28 cellular contexts compared by ENCODE assay signal in the genomic region with DNA sequence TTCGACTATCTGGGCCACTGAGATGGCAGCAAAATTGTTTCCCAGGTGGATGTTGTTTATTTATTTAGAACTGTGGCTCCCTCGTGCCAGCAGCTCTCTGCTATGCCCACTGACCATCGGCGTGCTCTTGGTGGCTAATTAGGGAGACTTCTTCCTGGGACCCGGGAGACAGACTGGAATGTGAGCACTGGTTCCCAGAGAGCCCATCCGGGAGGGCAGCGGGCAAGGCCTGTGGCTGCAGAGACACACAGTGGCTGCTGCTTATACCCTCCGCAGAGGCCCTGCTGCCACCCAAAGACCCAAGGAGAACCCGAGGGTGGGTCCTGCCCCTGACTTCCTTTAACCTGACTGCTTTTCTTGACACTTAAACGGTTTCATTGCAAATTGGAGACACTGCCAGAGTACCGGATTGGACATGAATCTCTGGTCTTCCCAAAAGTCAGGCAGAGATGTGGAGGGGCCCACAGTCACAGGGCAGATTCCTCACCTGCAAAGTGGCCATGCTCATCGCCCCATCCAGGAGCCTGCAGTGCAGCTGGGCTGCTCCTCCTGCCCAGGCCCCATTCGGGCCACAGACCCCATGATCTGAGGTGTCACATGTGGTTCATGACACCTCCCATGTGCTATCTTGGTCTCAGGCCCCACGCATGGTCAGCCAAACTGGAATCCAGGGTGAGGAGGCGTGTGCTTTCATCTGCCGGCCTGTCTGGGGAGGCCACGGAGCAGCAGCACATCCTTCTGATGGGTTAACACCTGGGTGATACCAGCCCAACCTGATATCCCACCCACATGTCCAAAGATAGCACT. TPM values are rescaled to one million over a fixed set of nuclear protein-coding genes. Genes with fewer than 3 reads are reported as not detected.
DNase-seq lines count a peak whose midpoint lies in the region; ATAC-seq, FAIRE-seq and TF ChIP-seq lines count a peak whose summit lies in the region.
"Had no signal": no experiment of that assay in that cellular context is flagged by ENCODE, and none has a peak within 500 bp of the region (broad histone marks: within the 10 kb centered on the region; RNA-seq: fewer than 3 reads in every experiment).

No MANE protein-coding gene starts in this region.

- H3K4me2 ChIP-seq in K562 (ENCODE audit: insufficient read depth, low read length), result no peak overlapping the region; the same call in 1 of the 2 replicates

- H3K4me3 ChIP-seq in K562, result no peak overlapping the region
- no peak overlapping the region for H3K4me3 ChIP-seq in naive thymus-derived CD4-positive, alpha-beta T cell (ENCODE audit: low read length)

- H2AFZ ChIP-seq in K562 (ENCODE audit: low read depth, low read length), result no peak overlapping the region

- no TSS peak for BruUV-seq in K562 (replicated peaks; lab: Mats Ljungman, UMichigan)
- BruUV-seq in Calu3 (replicated peaks; lab: Mats Ljungman, UMichigan), result no TSS peak

- H3K27ac Mint-ChIP-seq in activated naive CD4-positive, alpha-beta T cell treated with anti-CD3 and anti-CD28 coated beads, Interleukin-2, amount 10 ng/mL, durations not matched to agents 7 days and 5 days, result peak overlapping the region; percentile 67
- H3K27ac Mint-ChIP-seq in naive thymus-derived CD4-positive, alpha-beta T cell, result peak overlapping the region in 5 of 9 donors; percentile 20 to 81 (median 49)
- no peak overlapping the region for H3K27ac Mint-ChIP-seq in activated CD4-positive, alpha-beta T cell treated with anti-CD3 and anti-CD28 coated beads for 36 hours
- no peak overlapping the region for H3K27ac Mint-ChIP-seq in Calu3 (ENCODE audit: unreplicated experiment)
- H3K27ac Mint-ChIP-seq: activated CD8-positive, alpha-beta T cell treated with anti-CD3 and anti-CD28 coated beads for 36 hours; activated naive CD4-positive, alpha-beta T cell treated with anti-CD3 and anti-CD28 coated beads for 36 hours had no signal

- no peak for TF ChIP-seq RAD21 in K562 (CRISPR knock-in tag; conservative IDR thresholded peaks at IDR 0.05 in 1 of 2, IDR thresholded peaks at IDR 0.05 in 1 of 2)

- no peak for TF ChIP-seq POLR2A in K562 (conservative IDR thresholded peaks at IDR 0.05)

- H3K9me1 ChIP-seq in K562 (ENCODE audit: control insufficient read depth, insufficient read depth, low read length), result no peaks in the 10 kb centered on the region

- CTCF ChIA-PET in activated naive CD4-positive, alpha-beta T cell treated with anti-CD3 and anti-CD28 coated beads, Interleukin-2, amount 10 ng/mL, durations not matched to agents 7 days and 5 days (lab: Charles Lee), result interaction anchor here (4.5 to 11.4 kb wide), 2 partner anchors 9 to 49 kb away, joined by 38 to 465 read pairs; no protein-coding TSS in a partner anchor
- CTCF ChIA-PET in K562 (lab: Yijun Ruan, JAX; ENCODE audit: low intra/inter-chr PET ratio) (interaction anchor here (1.4 kb wide), 1 partner anchor 49 kb away, joined by 3 read pairs; no protein-coding TSS in a partner anchor), Calu3 (lab: Charles Lee) (interaction anchor here (1.8 kb wide), 1 partner anchor 10 kb away, joined by 6 read pairs; no protein-coding TSS in a partner anchor)
- CTCF ChIA-PET in naive thymus-derived CD4-positive, alpha-beta T cell (lab: Charles Lee), result interaction anchor here (0.8 to 2.6 kb wide), 4 partner anchors 10 to 51 kb away, joined by 3 to 17 read pairs (median 6); no protein-coding TSS in a partner anchor
- CTCF ChIA-PET in activated CD4-positive, alpha-beta T cell treated with anti-CD3 and anti-CD28 coated beads for 36 hours (lab: Charles Lee), result interaction anchor here (1.0 to 6.0 kb wide), 10 partner anchors 8 to 54 kb away, joined by 3 to 40 read pairs (median 6); no protein-coding TSS in a partner anchor

- TF ChIP-seq CTCF in K562 (IDR thresholded peaks at IDR 0.05 in 2 of 3, conservative IDR thresholded peaks at IDR 0.05 in 1 of 3; ENCODE audit: insufficient read depth in 2 of 3, low read depth in 1 of 3, low read length in 3 of 3) (no peak), Calu3 (IDR thresholded peaks at IDR 0.05; ENCODE audit: unreplicated experiment) (no peak)

- FAIRE-seq in K562 (lab: Jason Lieb, UNC), result no peak
- FAIRE-seq: astrocyte had no signal

- no peaks in the 10 kb centered on the region for H3K9me3 ChIP-seq in K562 (replicated peaks; ENCODE audit: control insufficient read depth, insufficient read depth, low read depth, low read length)
- no peaks in the 10 kb centered on the region for H3K9me3 ChIP-seq in naive thymus-derived CD4-positive, alpha-beta T cell (ENCODE audit: control insufficient read depth in 2 of 3, low read length in 3 of 3)
- H3K9me3 ChIP-seq: neutrophil had no signal

- DNase-seq in activated naive CD4-positive, alpha-beta T cell treated with anti-CD3 and anti-CD28 coated beads, Interleukin-2, amount 10 ng/mL, durations not matched to agents 7 days and 5 days, result no peak
- DNase-seq in activated naive CD4-positive, alpha-beta T cell treated with anti-CD3 and anti-CD28 coated beads, Interleukin-2, amount 50 U/mL, for 16 hours, result no peak
- DNase-seq in K562 (ENCODE audit: extremely low read depth in 1 of 4, low spot score in 3 of 4) (no peak), substantia nigra (lab: John Stamatoyannopoulos, UW) (no peak), Calu3 (no peak), foreskin melanocyte (no peak)
- no peak for DNase-seq in naive thymus-derived CD4-positive, alpha-beta T cell
- DNase-seq in activated CD4-positive, alpha-beta T cell treated with anti-CD3 and anti-CD28 coated beads for 36 hours, result no peak
- DNase-seq: activated CD8-positive, alpha-beta T cell treated with anti-CD3 and anti-CD28 coated beads for 36 hours; activated naive CD4-positive, alpha-beta T cell treated with anti-CD3 and anti-CD28 coated beads for 36 hours; activated T-cell treated with anti-CD3 and anti-CD28 coated beads, Interleukin-2, amount 50 U/mL, for 4 hours; C1 segment of cervical spinal cord; effector memory CD8-positive, alpha-beta T cell; GF-D8; H9; kidney glomerular epithelial cell; NCI-H187 treated with DMSO at 0.1 percent for 48 hours; NCI-H2227 treated with DMSO at 0.1 percent for 48 hours; OCI-M1; SIG-M5; T-helper 1 cell had no signal

- H3K36me3 ChIP-seq in K562 (ENCODE audit: control insufficient read depth, insufficient read depth, low read length), result peaks cover 40% of the 10 kb centered on the region
- H3K36me3 ChIP-seq in naive thymus-derived CD4-positive, alpha-beta T cell (ENCODE audit: control insufficient read depth in 2 of 3, insufficient read depth in 3 of 3, low read length in 3 of 3), result peaks cover 1 to 56% (median 9%) of the 10 kb centered on the region in 3 experiments

- no peak; the same call in 2 of the 3 replicates for ATAC-seq in K562
- no peak for ATAC-seq in naive thymus-derived CD4-positive, alpha-beta T cell
- ATAC-seq in activated CD4-positive, alpha-beta T cell treated with anti-CD3 and anti-CD28 coated beads for 36 hours, result no peak
- ATAC-seq: activated CD8-positive, alpha-beta T cell treated with anti-CD3 and anti-CD28 coated beads for 36 hours; activated T-cell treated with anti-CD3 and anti-CD28 coated beads, Interleukin-2, amount 50 U/mL, for 4 hours; effector memory CD8-positive, alpha-beta T cell had no signal

- H3K9ac ChIP-seq in K562 (ENCODE audit: insufficient read depth in 1 of 2, low read depth in 2 of 2, low read length in 2 of 2), result peak overlapping the region; percentile 47 to 85; a peak in 3 of 4 replicates

- H3K27ac ChIP-seq in K562 (ENCODE audit: extremely low read depth, low read depth, low read length), result peak overlapping the region; percentile 72; the same call in 2 of the 3 replicates
- no peak overlapping the region for H3K27ac ChIP-seq in naive thymus-derived CD4-positive, alpha-beta T cell (ENCODE audit: low read depth, low read length)
- H3K27ac ChIP-seq in substantia nigra (ENCODE audit: low read depth, low read length, poor library complexity, severe bottlenecking), result peak overlapping the region; percentile 70
- H3K27ac ChIP-seq: neutrophil had no signal

- no peaks in the 10 kb centered on the region; the same call in 2 of the 3 replicates for H3K79me2 ChIP-seq in K562 (ENCODE audit: control insufficient read depth, insufficient read depth, low read length)

- peaks cover 68 to 69% of the 10 kb centered on the region in 2 experiments for H3K4me1 ChIP-seq in K562 (replicated peaks in 1 of 2; ENCODE audit: control insufficient read depth in 2 of 2, insufficient read depth in 2 of 2, low read length in 2 of 2)
- peaks cover 4 to 10% of the 10 kb centered on the region in 2 donors for H3K4me1 ChIP-seq in naive thymus-derived CD4-positive, alpha-beta T cell (ENCODE audit: control insufficient read depth in 2 of 2, insufficient read depth in 2 of 2, low read length in 2 of 2)

- H3K4me1 Mint-ChIP-seq in activated naive CD4-positive, alpha-beta T cell treated with anti-CD3 and anti-CD28 coated beads, Interleukin-2, amount 10 ng/mL, durations not matched to agents 7 days and 5 days, result peaks cover 3% of the 10 kb centered on the region
- H3K4me1 Mint-ChIP-seq in naive thymus-derived CD4-positive, alpha-beta T cell, result peaks cover 8 to 39% (median 26%) of the 10 kb centered on the region in 7 donors
- peaks cover 12% of the 10 kb centered on the region for H3K4me1 Mint-ChIP-seq in activated CD4-positive, alpha-beta T cell treated with anti-CD3 and anti-CD28 coated beads for 36 hours
- H3K4me1 Mint-ChIP-seq in Calu3 (ENCODE audit: low read depth, unreplicated experiment), result no peaks in the 10 kb centered on the region

- H3K4me3 Mint-ChIP-seq in activated naive CD4-positive, alpha-beta T cell treated with anti-CD3 and anti-CD28 coated beads, Interleukin-2, amount 10 ng/mL, durations not matched to agents 7 days and 5 days, result no peak overlapping the region
- H3K4me3 Mint-ChIP-seq in naive thymus-derived CD4-positive, alpha-beta T cell, result no peak overlapping the region
- H3K4me3 Mint-ChIP-seq in activated CD4-positive, alpha-beta T cell treated with anti-CD3 and anti-CD28 coated beads for 36 hours, result no peak overlapping the region
- H3K4me3 Mint-ChIP-seq in Calu3 (ENCODE audit: low read depth, unreplicated experiment), result no peak overlapping the region
- H3K4me3 Mint-ChIP-seq: activated CD8-positive, alpha-beta T cell treated with anti-CD3 and anti-CD28 coated beads for 36 hours; activated naive CD4-positive, alpha-beta T cell treated with anti-CD3 and anti-CD28 coated beads for 36 hours; activated T-cell treated with anti-CD3 and anti-CD28 coated beads, Interleukin-2, amount 50 U/mL, for 4 hours; effector memory CD8-positive, alpha-beta T cell; H9 had no signal

- H3K27me3 Mint-ChIP-seq in activated naive CD4-positive, alpha-beta T cell treated with anti-CD3 and anti-CD28 coated beads, Interleukin-2, amount 10 ng/mL, durations not matched to agents 7 days and 5 days, result peaks cover 3% of the 10 kb centered on the region
- no peaks in the 10 kb centered on the region for H3K27me3 Mint-ChIP-seq in naive thymus-derived CD4-positive, alpha-beta T cell
- no peaks in the 10 kb centered on the region for H3K27me3 Mint-ChIP-seq in activated CD4-positive, alpha-beta T cell treated with anti-CD3 and anti-CD28 coated beads for 36 hours
- H3K27me3 Mint-ChIP-seq in Calu3 (ENCODE audit: unreplicated experiment), result peaks cover 18% of the 10 kb centered on the region
- H3K27me3 Mint-ChIP-seq: activated CD8-positive, alpha-beta T cell treated with anti-CD3 and anti-CD28 coated beads for 36 hours; effector memory CD8-positive, alpha-beta T cell had no signal

- peaks cover 18% of the 10 kb centered on the region for H3K36me3 Mint-ChIP-seq in activated naive CD4-positive, alpha-beta T cell treated with anti-CD3 and anti-CD28 coated beads, Interleukin-2, amount 10 ng/mL, durations not matched to agents 7 days and 5 days
- peaks cover 0 to 15% (median 5%) of the 10 kb centered on the region in 5 donors for H3K36me3 Mint-ChIP-seq in naive thymus-derived CD4-positive, alpha-beta T cell
- H3K36me3 Mint-ChIP-seq in activated CD4-positive, alpha-beta T cell treated with anti-CD3 and anti-CD28 coated beads for 36 hours (ENCODE audit: low read depth), result peaks cover 14% of the 10 kb centered on the region
- peaks cover 9% of the 10 kb centered on the region for H3K36me3 Mint-ChIP-seq in Calu3 (ENCODE audit: insufficient read depth, unreplicated experiment)

- in situ Hi-C loops in K562 (cut with MboI), result no loop called here

- intact Hi-C loops in K562 (cut with micrococcal nuclease), result no loop called here
- intact Hi-C loops in naive thymus-derived CD4-positive, alpha-beta T cell (cut with micrococcal nuclease), result no loop called here
- intact Hi-C loops in activated CD4-positive, alpha-beta T cell treated with anti-CD3 and anti-CD28 coated beads for 36 hours (cut with DNase I, micrococcal nuclease), result no loop called here
- intact Hi-C loops in Calu3 (cut with micrococcal nuclease; ENCODE audit: unreplicated experiment), result no loop called here

- no peaks in the 10 kb centered on the region for H4K20me1 ChIP-seq in K562 (replicated peaks; ENCODE audit: control insufficient read depth, insufficient read depth, low read length)

- TF ChIP-seq EP300 in K562 (IDR thresholded peaks at IDR 0.05; ENCODE audit: low read length), result no peak

- POLR2A ChIA-PET in K562 (lab: Yijun Ruan, JAX), result interaction anchor here (0.7 to 8.0 kb wide), 6 partner anchors 9 to 223 kb away, joined by 3 to 74 read pairs (median 15); partner anchors contain the start of genes LAPTM5 and SDC3
- POLR2A ChIA-PET in naive thymus-derived CD4-positive, alpha-beta T cell (lab: Charles Lee), result interaction anchor here (0.7 to 42.4 kb wide), 3 partner anchors 9 to 51 kb away, joined by 3 to 1281 read pairs (median 30); partner anchors contain the start of gene LAPTM5
- POLR2A ChIA-PET in activated CD4-positive, alpha-beta T cell treated with anti-CD3 and anti-CD28 coated beads for 36 hours (lab: Charles Lee), result interaction anchor here (0.8 to 1.8 kb wide), 3 partner anchors 9 to 51 kb away, joined by 3 to 5 read pairs (median 3); no protein-coding TSS in a partner anchor

- no peaks in the 10 kb centered on the region for H3K9me3 Mint-ChIP-seq in activated naive CD4-positive, alpha-beta T cell treated with anti-CD3 and anti-CD28 coated beads, Interleukin-2, amount 10 ng/mL, durations not matched to agents 7 days and 5 days
- H3K9me3 Mint-ChIP-seq in naive thymus-derived CD4-positive, alpha-beta T cell, result no peaks in the 10 kb centered on the region
- no peaks in the 10 kb centered on the region for H3K9me3 Mint-ChIP-seq in activated CD4-positive, alpha-beta T cell treated with anti-CD3 and anti-CD28 coated beads for 36 hours (ENCODE audit: low read depth)
- no peaks in the 10 kb centered on the region for H3K9me3 Mint-ChIP-seq in Calu3 (ENCODE audit: low read depth, unreplicated experiment)
- H3K9me3 Mint-ChIP-seq: activated CD8-positive, alpha-beta T cell treated with anti-CD3 and anti-CD28 coated beads for 36 hours; activated naive CD4-positive, alpha-beta T cell treated with anti-CD3 and anti-CD28 coated beads for 36 hours; activated T-cell treated with anti-CD3 and anti-CD28 coated beads, Interleukin-2, amount 50 U/mL, for 4 hours; effector memory CD8-positive, alpha-beta T cell; H9 had no signal

- no peaks in the 10 kb centered on the region for H3K27me3 ChIP-seq in K562 (ENCODE audit: control insufficient read depth in 2 of 2, insufficient read depth in 2 of 2, low read length in 2 of 2)
- no peaks in the 10 kb centered on the region for H3K27me3 ChIP-seq in naive thymus-derived CD4-positive, alpha-beta T cell (ENCODE audit: control insufficient read depth in 2 of 2, insufficient read depth in 2 of 2, low read length in 2 of 2)
- H3K27me3 ChIP-seq: neutrophil had no signal

- 66% methylated on average over 17 of the region's 17 CpGs for WGBS in K562 (ENCODE audit: insufficient coverage, low coverage, missing lambda C conversion rate)

RNA-seq across cellular contexts. Expression of gene MATN1, which starts 5.7 kb away (rescaled TPM):
- 2.0 and 5.9 TPM in 2 replicates for total RNA-seq in K562 (2011; cell fraction: chromatin; rRNA removed; ENCODE audit: low replicate concordance)
- 4.5 and 5.4 TPM in 2 replicates for total RNA-seq in K562 (2011; cell fraction: nucleolus; rRNA removed)
- total RNA-seq in K562 (2011; cell fraction: nucleoplasm; rRNA removed), result 2.7 and 4.0 TPM in 2 replicates
- total RNA-seq in K562 (2014; rRNA removed) (1.8 and 1.9 TPM in 2 replicates), K562 (2014; rRNA removed; fragmentation: Illumina TruSeq; extraction: Trizol) (0.45 and 0.51 TPM in 2 replicates), K562 (2015; rRNA removed; fragmentation: Illumina TruSeq; extraction: Trizol) (0.79 and 1.2 TPM in 2 replicates), K562 (2021) (1.8 and 2.3 TPM in 2 replicates), Calu3 (2022) (not detected in 2 replicates)
- polyA plus RNA-seq in K562 (2011; rRNA removed) (0.89 and 1.5 TPM in 2 replicates), K562 (2014; fragmentation: Illumina TruSeq; extraction: Trizol) (1.1 and 1.6 TPM in 2 replicates), K562 (2014; fragmentation: Nextera tagmentation; extraction: Ambion mirVana) (under 1 TPM; 0.10 to 0.18 TPM), K562 (2014; rRNA removed) (1.6 and 3.6 TPM in 2 replicates)
- 0.78 and 2.4 TPM in 2 replicates for polyA plus RNA-seq in K562 (2011; cell fraction: cytosol; rRNA removed)
- 3.5 and 9.8 TPM in 2 replicates for polyA plus RNA-seq in K562 (2011; cell fraction: nucleus; rRNA removed)
- 1.9 and 2.4 TPM in 2 replicates for polyA plus RNA-seq in K562 (2012)
- polyA minus RNA-seq in K562 (2011; rRNA and poly(A)+ RNA removed), result 0.48 and 0.88 TPM in 2 replicates
- polyA minus RNA-seq in K562 (2011; cell fraction: cytosol; rRNA and poly(A)+ RNA removed), result 1.4 and 1.6 TPM in 2 replicates
- 1.4 and 3.4 TPM in 2 replicates for polyA minus RNA-seq in K562 (2011; cell fraction: nucleus; rRNA and poly(A)+ RNA removed)
- 1 to 10 TPM in 2 of 5 experiments, under 1 TPM in 3; 0.08 to 3.6 (median 0.22) TPM for total RNA-seq in naive thymus-derived CD4-positive, alpha-beta T cell
- not detected for polyA plus RNA-seq in naive thymus-derived CD4-positive, alpha-beta T cell
- under 1 TPM; 0.32 to 0.43 TPM for total RNA-seq in activated CD4-positive, alpha-beta T cell treated with anti-CD3 and anti-CD28 coated beads for 36 hours
- total RNA-seq: A172, H9, HT-29, mesenteric fat pad, renal cortical epithelial cell had no signal

RNA-seq across cellular contexts. Expression of gene LAPTM5, which starts 28.5 kb away (rescaled TPM):
- 11.2 and 16.2 TPM in 2 replicates for total RNA-seq in K562 (2011; cell fraction: chromatin; rRNA removed; ENCODE audit: low replicate concordance)
- total RNA-seq in K562 (2011; cell fraction: nucleolus; rRNA removed), result 19.8 and 22.9 TPM in 2 replicates
- total RNA-seq in K562 (2011; cell fraction: nucleoplasm; rRNA removed), result 20.3 and 27.1 TPM in 2 replicates
- 10.7 and 12.3 TPM in 2 replicates for total RNA-seq in K562 (2014; rRNA removed)
- 11.7 and 13.2 TPM in 2 replicates for total RNA-seq in K562 (2014; rRNA removed; fragmentation: Illumina TruSeq; extraction: Trizol)
- 44.3 and 44.7 TPM in 2 replicates for total RNA-seq in K562 (2015; rRNA removed; fragmentation: Illumina TruSeq; extraction: Trizol)
- total RNA-seq in K562 (2021), result 30.3 and 33.8 TPM in 2 replicates
- 42.5 and 418 TPM in 2 replicates for polyA plus RNA-seq in K562 (2011; rRNA removed)
- polyA plus RNA-seq in K562 (2011; cell fraction: cytosol; rRNA removed), result 103 and 599 TPM in 2 replicates
- polyA plus RNA-seq in K562 (2011; cell fraction: nucleus; rRNA removed), result 41.2 and 275 TPM in 2 replicates
- 63.5 and 133 TPM in 2 replicates for polyA plus RNA-seq in K562 (2012)
- 44.5 and 47.3 TPM in 2 replicates for polyA plus RNA-seq in K562 (2014; fragmentation: Illumina TruSeq; extraction: Trizol)
- 1 to 10 TPM; 2.4 to 4.8 TPM for polyA plus RNA-seq in K562 (2014; fragmentation: Nextera tagmentation; extraction: Ambion mirVana)
- 20.3 and 22.2 TPM in 2 replicates for polyA plus RNA-seq in K562 (2014; rRNA removed)
- 72.1 and 524 TPM in 2 replicates for polyA minus RNA-seq in K562 (2011; rRNA and poly(A)+ RNA removed)
- polyA minus RNA-seq in K562 (2011; cell fraction: cytosol; rRNA and poly(A)+ RNA removed), result 41.0 and 310 TPM in 2 replicates
- polyA minus RNA-seq in K562 (2011; cell fraction: nucleus; rRNA and poly(A)+ RNA removed), result 7.7 and 80.9 TPM in 2 replicates
- total RNA-seq in naive thymus-derived CD4-positive, alpha-beta T cell, result 100 to 1,000 TPM; 464 to 783 (median 647) TPM
- polyA plus RNA-seq in naive thymus-derived CD4-positive, alpha-beta T cell, result 100 to 1,000 TPM; 551 to 556 TPM
- 100 to 1,000 TPM; 174 to 214 TPM for total RNA-seq in activated CD4-positive, alpha-beta T cell treated with anti-CD3 and anti-CD28 coated beads for 36 hours
- not detected in 2 replicates for total RNA-seq in Calu3 (2022)
- total RNA-seq: A172, chondrocyte, renal cortical epithelial cell had no signal

Comparison
In these comparisons a context has a peak if more than half of its experiments do, and no peak if none do; other contexts are left out.
1. H3K27ac Mint-ChIP-seq: peak in activated naive CD4-positive, alpha-beta T cell treated with anti-CD3 and anti-CD28 coated beads, Interleukin-2, amount 10 ng/mL, durations not matched to agents 7 days and 5 days (single experiment) and naive thymus-derived CD4-positive, alpha-beta T cell (5 of 9); none in activated CD4-positive, alpha-beta T cell treated with anti-CD3 and anti-CD28 coated beads for 36 hours (single experiment) and Calu3 (single experiment).
2. RNA of gene LAPTM5, which starts 28.5 kb away (total RNA-seq): 464 to 783 TPM in naive thymus-derived CD4-positive, alpha-beta T cell, 174 to 214 TPM in activated CD4-positive, alpha-beta T cell treated with anti-CD3 and anti-CD28 coated beads for 36 hours and 10.7 to 44.7 TPM in K562; not detected in Calu3; every median in the first group is over 10 times any median in the second.